Comparison of ENCODE assay signal across 8 cellular contexts in genomic region chr6:26613717-26614683, GRCh38. TPM values are rescaled to one million over a fixed set of nuclear protein-coding genes. Genes with fewer than 3 reads are reported as not detected.
DNase-seq lines count a peak whose midpoint lies in the region; ATAC-seq and TF ChIP-seq lines count a peak whose summit lies in the region.

No MANE protein-coding gene starts in this region.

- no peaks in the 10 kb centered on the region for H3K79me2 ChIP-seq in PC-3 (ENCODE audit: low read length)

- peak; percentile 3 for TF ChIP-seq CTCF in cardiac fibroblast (IDR thresholded peaks at IDR 0.05; ENCODE audit: low read depth, low read length)
- no peak for TF ChIP-seq CTCF in left lung (IDR thresholded peaks at IDR 0.05)
- no peak for TF ChIP-seq CTCF in PC-3 (conservative IDR thresholded peaks at IDR 0.05; ENCODE audit: low read depth, low read length)
- TF ChIP-seq CTCF in GM13976 (IDR thresholded peaks at IDR 0.05; ENCODE audit: borderline replicate concordance, control extremely low read depth, extremely low read depth, insufficient read depth, missing control alignments): no peak

- no peak overlapping the region for H2AFZ ChIP-seq in PC-3 (ENCODE audit: low read length)

- ATAC-seq in left lung (peak; percentile 34), PC-3 (no peak), HG03354 (IDR thresholded peaks at IDR 0.05; ENCODE audit: poor library complexity, severe bottlenecking, unreplicated experiment) (no peak)

- in situ Hi-C loops in GM13976 (cut with MboI; ENCODE audit: low sequenced_read_pairs, unreplicated experiment): no loop called here

- no peaks in the 10 kb centered on the region for H3K36me3 Mint-ChIP-seq in activated CD4-positive, alpha-beta T cell treated with anti-CD3 and anti-CD28 coated beads, Interleukin-2, amount 10 ng/mL, durations not matched to agents 7 days and 5 days (ENCODE audit: low read depth)

- H3K4me1 Mint-ChIP-seq in activated CD4-positive, alpha-beta T cell treated with anti-CD3 and anti-CD28 coated beads, Interleukin-2, amount 10 ng/mL, durations not matched to agents 7 days and 5 days: peaks cover 9% of the 10 kb centered on the region

- POLR2A ChIA-PET in activated CD4-positive, alpha-beta T cell treated with anti-CD3 and anti-CD28 coated beads, Interleukin-2, amount 10 ng/mL, durations not matched to agents 7 days and 5 days (lab: Charles Lee): no interaction called here
- POLR2A ChIA-PET in PC-3 (lab: Charles Lee; ENCODE audit: unreplicated experiment): no interaction called here

- peak overlapping the region; percentile 71 for H3K27ac Mint-ChIP-seq in activated CD4-positive, alpha-beta T cell treated with anti-CD3 and anti-CD28 coated beads, Interleukin-2, amount 10 ng/mL, durations not matched to agents 7 days and 5 days

- H3K9me3 ChIP-seq in left lung: peaks cover 0 to 5% of the 10 kb centered on the region in 2 donors
- H3K9me3 ChIP-seq in stomach smooth muscle (ENCODE audit: control insufficient read depth in 2 of 2, low read length in 2 of 2): peaks cover 0 to 2% of the 10 kb centered on the region in 2 donors
- 0 out of 2 replicates have a peak, but pooled peaks cover 3% of the 10 kb centered on the region for H3K9me3 ChIP-seq in PC-3 (ENCODE audit: low read length)

- CTCF ChIA-PET in activated CD4-positive, alpha-beta T cell treated with anti-CD3 and anti-CD28 coated beads, Interleukin-2, amount 10 ng/mL, durations not matched to agents 7 days and 5 days (lab: Charles Lee): interaction anchor here (1.0 kb wide), 2 partner anchors 9 to 19 kb away, joined by 3 read pairs; no protein-coding TSS in a partner anchor
- CTCF ChIA-PET in PC-3 (lab: Charles Lee): no interaction called here

- H3K9me2 ChIP-seq in PC-3 (replicated peaks; ENCODE audit: low read length): no peaks in the 10 kb centered on the region

- peaks cover 33 to 74% of the 10 kb centered on the region in 2 donors for H3K27me3 ChIP-seq in left lung
- H3K27me3 ChIP-seq in stomach smooth muscle (ENCODE audit: control insufficient read depth in 1 of 2, insufficient read depth in 2 of 2, low read length in 2 of 2): peaks cover 26 to 32% of the 10 kb centered on the region in 2 donors
- no peaks in the 10 kb centered on the region for H3K27me3 ChIP-seq in PC-3 (ENCODE audit: low read length)

- H3K36me3 ChIP-seq in left lung (no peaks in the 10 kb centered on the region), stomach smooth muscle (ENCODE audit: control insufficient read depth in 2 of 2, insufficient read depth in 2 of 2, low read length in 2 of 2) (no peaks in the 10 kb centered on the region), PC-3 (ENCODE audit: low read depth, low read length) (no peaks in the 10 kb centered on the region)

- BruUV-seq in PC-3 (replicated peaks; lab: Mats Ljungman, UMichigan): no TSS peak

- peak overlapping the region; percentile 58 for H3K4me3 Mint-ChIP-seq in activated CD4-positive, alpha-beta T cell treated with anti-CD3 and anti-CD28 coated beads, Interleukin-2, amount 10 ng/mL, durations not matched to agents 7 days and 5 days

- intact Hi-C loops in left lung (cut with DNase I) (no loop called here), PC-3 (cut with micrococcal nuclease) (no loop called here)

- peaks cover 34% of the 10 kb centered on the region for H3K27me3 Mint-ChIP-seq in activated CD4-positive, alpha-beta T cell treated with anti-CD3 and anti-CD28 coated beads, Interleukin-2, amount 10 ng/mL, durations not matched to agents 7 days and 5 days

- no peak overlapping the region for H3K4me2 ChIP-seq in PC-3 (ENCODE audit: low read length)

- H3K27ac ChIP-seq in left lung (no peak overlapping the region), stomach smooth muscle (ENCODE audit: low read length) (no peak overlapping the region), PC-3 (ENCODE audit: low read length) (no peak overlapping the region)

- H3K9me3 Mint-ChIP-seq in activated CD4-positive, alpha-beta T cell treated with anti-CD3 and anti-CD28 coated beads, Interleukin-2, amount 10 ng/mL, durations not matched to agents 7 days and 5 days: no peaks in the 10 kb centered on the region

- H4K20me1 ChIP-seq in PC-3 (ENCODE audit: low read length): no peaks in the 10 kb centered on the region

- H3K9ac ChIP-seq in stomach smooth muscle (ENCODE audit: low read length in 2 of 2): peak overlapping the region in 1 of 2 donors; percentile 21
- no peak overlapping the region for H3K9ac ChIP-seq in PC-3 (ENCODE audit: low read length)

- H3K4me3 ChIP-seq in cardiac fibroblast (replicated peaks in 1 of 2; ENCODE audit: low read depth in 2 of 2, low read length in 2 of 2): peak overlapping the region in 1 of 2 donors; percentile 17
- H3K4me3 ChIP-seq in left lung: peak overlapping the region; percentile 2 to 27
- peak overlapping the region; percentile 34 to 67 for H3K4me3 ChIP-seq in stomach smooth muscle (ENCODE audit: low read length in 2 of 2)
- H3K4me3 ChIP-seq in PC-3 (ENCODE audit: low read length): no peak overlapping the region

- peak; percentile 29 for DNase-seq in activated CD4-positive, alpha-beta T cell treated with anti-CD3 and anti-CD28 coated beads, Interleukin-2, amount 10 ng/mL, durations not matched to agents 7 days and 5 days
- no peak for DNase-seq in activated CD4-positive, alpha-beta T cell treated with anti-CD3 and anti-CD28 coated beads, Interleukin-2, amount 50 U/mL, for 1 hour
- DNase-seq in cardiac fibroblast (ENCODE audit: low read depth in 2 of 2) (no peak), left lung (peak in 1 of 2 donors; percentile 81), PC-3 (no peak), GM13976 (ENCODE audit: low spot score) (no peak)

- H3K4me1 ChIP-seq in left lung (peaks cover 6 to 12% of the 10 kb centered on the region in 2 donors), stomach smooth muscle (ENCODE audit: control insufficient read depth, insufficient read depth, low read length) (peaks cover 14% of the 10 kb centered on the region), PC-3 (ENCODE audit: insufficient read depth, low read length) (no peaks in the 10 kb centered on the region)

- no peaks in the 10 kb centered on the region for H3F3A ChIP-seq in PC-3 (ENCODE audit: low read length, unreplicated experiment)

RNA-seq across cellular contexts. Expression of gene ABT1, which starts 17.2 kb away (rescaled TPM):
- total RNA-seq in activated CD4-positive, alpha-beta T cell treated with anti-CD3 and anti-CD28 coated beads, Interleukin-2, amount 10 ng/mL, durations not matched to agents 7 days and 5 days: 10 to 100 TPM; 24.9 to 27.4 TPM
- 10 to 100 TPM in 1 of 2 donors, 1 to 10 TPM in 1; 9.8 to 13.5 TPM for total RNA-seq in left lung
- total RNA-seq in PC-3 (2014; rRNA removed): 26.9 and 33.7 TPM in 2 replicates

RNA-seq across cellular contexts. Expression of gene ZNF322, which starts 45.5 kb away (rescaled TPM):
- total RNA-seq in activated CD4-positive, alpha-beta T cell treated with anti-CD3 and anti-CD28 coated beads, Interleukin-2, amount 10 ng/mL, durations not matched to agents 7 days and 5 days: 1 to 10 TPM; 9.0 to 9.1 TPM
- total RNA-seq in left lung (10 to 100 TPM; 21.2 to 23.8 TPM), PC-3 (2014; rRNA removed) (9.2 and 15.7 TPM in 2 replicates)
